ENCODE assay signal across 15 cellular contexts in genomic region chr11:94932503-94932902, GRCh38. TPM values are rescaled to one million over a fixed set of nuclear protein-coding genes. Genes with fewer than 3 reads are reported as not detected.
DNase-seq lines count a peak whose midpoint lies in the region; ATAC-seq and TF ChIP-seq lines count a peak whose summit lies in the region.
"Had no signal": no experiment of that assay in that cellular context is flagged by ENCODE, and none has a peak within 500 bp of the region (broad histone marks: within the 10 kb centered on the region; RNA-seq: fewer than 3 reads in every experiment).

No MANE protein-coding gene starts in this region.

- H3K27ac Mint-ChIP-seq in endothelial cell (ENCODE audit: unreplicated experiment), result peak overlapping the region; percentile 73
- H3K27ac Mint-ChIP-seq in effector memory CD8-positive, alpha-beta T cell, result no peak overlapping the region

- no peak overlapping the region for H3K4me3 Mint-ChIP-seq in endothelial cell (ENCODE audit: unreplicated experiment)
- no peak overlapping the region for H3K4me3 Mint-ChIP-seq in effector memory CD8-positive, alpha-beta T cell

- no peaks in the 10 kb centered on the region for H4K20me1 ChIP-seq in GM23248 (ENCODE audit: insufficient read depth)

- intact Hi-C loops in lower lobe of right lung (cut with DNase I) (no loop called here), upper lobe of right lung (cut with DNase I) (no loop called here), body of pancreas (cut with DNase I) (no loop called here)

- TF ChIP-seq CTCF in endothelial cell (IDR thresholded peaks at IDR 0.05; ENCODE audit: unreplicated experiment), result no peak
- no peak for TF ChIP-seq CTCF in lower lobe of right lung (IDR thresholded peaks at IDR 0.05)
- TF ChIP-seq CTCF in upper lobe of right lung (IDR thresholded peaks at IDR 0.05), result no peak
- TF ChIP-seq CTCF in body of pancreas (IDR thresholded peaks at IDR 0.05), result no peak

- peaks cover 3% of the 10 kb centered on the region for H3K36me3 Mint-ChIP-seq in endothelial cell (ENCODE audit: low read depth, unreplicated experiment)
- no peaks in the 10 kb centered on the region for H3K36me3 Mint-ChIP-seq in effector memory CD8-positive, alpha-beta T cell (ENCODE audit: insufficient read depth)

- peaks cover 7% of the 10 kb centered on the region for H3K27me3 Mint-ChIP-seq in endothelial cell (ENCODE audit: unreplicated experiment)
- H3K27me3 Mint-ChIP-seq in effector memory CD8-positive, alpha-beta T cell, result peaks cover 29% of the 10 kb centered on the region in 2 donors

- peak overlapping the region; percentile 63 for H3K9ac ChIP-seq in GM23248

- 73% methylated on average over 5 of the region's 5 CpGs for WGBS in GM23248 (ENCODE audit: low coverage in 1 of 2, low lambda C conversion rate in 2 of 2, missing lambda C conversion rate in 2 of 2), 2 experiments
- WGBS in body of pancreas, 2 donors, result 95 to 97% methylated on average over 5 of the region's 5 CpGs

- H3K4me1 ChIP-seq in GM23248 (ENCODE audit: insufficient read depth) (peaks cover 44% of the 10 kb centered on the region), lower lobe of right lung (peaks cover 31% of the 10 kb centered on the region), upper lobe of right lung (peaks cover 34% of the 10 kb centered on the region), body of pancreas (no peaks in the 10 kb centered on the region)

- no peaks in the 10 kb centered on the region for H3K36me3 ChIP-seq in GM23248 (ENCODE audit: low read depth)
- H3K36me3 ChIP-seq in lower lobe of right lung, result no peaks in the 10 kb centered on the region
- H3K36me3 ChIP-seq in upper lobe of right lung, result no peaks in the 10 kb centered on the region
- H3K36me3 ChIP-seq in body of pancreas (replicated peaks in 1 of 2; ENCODE audit: insufficient read depth in 1 of 2, low read depth in 2 of 2), result no peaks in the 10 kb centered on the region

- H3K9me2 ChIP-seq in GM23248 (ENCODE audit: insufficient read depth), result no peaks in the 10 kb centered on the region

- TF ChIP-seq POLR2A in body of pancreas (IDR thresholded peaks at IDR 0.05), result no peak

- H3K27ac ChIP-seq in GM23248 (peak overlapping the region; percentile 91), lower lobe of right lung (peak overlapping the region; percentile 38), upper lobe of right lung (peak overlapping the region; percentile 47), body of pancreas (no peak overlapping the region)
- H3K27ac ChIP-seq: C4-2B, PC-9 had no signal

- peaks cover 26% of the 10 kb centered on the region for H3F3A ChIP-seq in GM23248 (ENCODE audit: insufficient read depth)

- DNase-seq in GM23248 (peak; percentile 19), endothelial cell (ENCODE audit: low spot score) (no peak), lower lobe of right lung (no peak), upper lobe of right lung (no peak), body of pancreas (no peak)
- no peak for DNase-seq in effector memory CD8-positive, alpha-beta T cell
- DNase-seq: NCI-H1048, NCI-H1436 treated with DMSO at 0.1 percent for 48 hours, NCI-H2081, NCI-H510A, NCI-H774 had no signal

- H3K9me3 ChIP-seq in GM23248 (ENCODE audit: low read depth) (no peaks in the 10 kb centered on the region), lower lobe of right lung (no peaks in the 10 kb centered on the region), upper lobe of right lung (no peaks in the 10 kb centered on the region), body of pancreas (no peaks in the 10 kb centered on the region)

- in situ Hi-C loops in GM23248 (cut with MboI), result no loop called here

- peaks cover 76% of the 10 kb centered on the region for H3K4me1 Mint-ChIP-seq in endothelial cell (ENCODE audit: unreplicated experiment)
- peaks cover 0 to 2% of the 10 kb centered on the region in 2 donors for H3K4me1 Mint-ChIP-seq in effector memory CD8-positive, alpha-beta T cell (ENCODE audit: low read depth in 2 of 2)

- H2AFZ ChIP-seq in GM23248, result no peak overlapping the region
- H2AFZ ChIP-seq: PC-9 had no signal

- no peak overlapping the region for H3K4me3 ChIP-seq in GM23248
- H3K4me3 ChIP-seq in lower lobe of right lung, result no peak overlapping the region
- H3K4me3 ChIP-seq in upper lobe of right lung, result no peak overlapping the region
- no peak overlapping the region for H3K4me3 ChIP-seq in body of pancreas
- H3K4me3 ChIP-seq: PC-9 had no signal

- H3K9me3 Mint-ChIP-seq in endothelial cell (ENCODE audit: unreplicated experiment), result no peaks in the 10 kb centered on the region
- no peaks in the 10 kb centered on the region for H3K9me3 Mint-ChIP-seq in effector memory CD8-positive, alpha-beta T cell

- no peak for ATAC-seq in lower lobe of right lung
- ATAC-seq in upper lobe of right lung, result no peak
- ATAC-seq in effector memory CD8-positive, alpha-beta T cell (replicated peaks), result no peak
- ATAC-seq in HG03521 (IDR thresholded peaks at IDR 0.05; ENCODE audit: unreplicated experiment), result no peak
- ATAC-seq in GM21423 (IDR thresholded peaks at IDR 0.05; ENCODE audit: unreplicated experiment), result no peak
- no peak for ATAC-seq in body of pancreas

- peak overlapping the region; percentile 57 for H3K4me2 ChIP-seq in GM23248 (ENCODE audit: unreplicated experiment)
- H3K4me2 ChIP-seq: PC-9 had no signal

- no peaks in the 10 kb centered on the region for H3K27me3 ChIP-seq in GM23248 (replicated peaks; ENCODE audit: insufficient read depth)
- H3K27me3 ChIP-seq in lower lobe of right lung (ENCODE audit: low read depth), result no peaks in the 10 kb centered on the region
- no peaks in the 10 kb centered on the region for H3K27me3 ChIP-seq in upper lobe of right lung
- H3K27me3 ChIP-seq in body of pancreas, result no peaks in the 10 kb centered on the region

- H3K79me2 ChIP-seq in GM23248 (ENCODE audit: insufficient read depth), result no peaks in the 10 kb centered on the region

RNA-seq across cellular contexts. Expression of gene CWC15, which starts 40.9 kb away (rescaled TPM):
- 26.7 and 30.4 TPM in 2 replicates for total RNA-seq in GM23248 (2014; rRNA removed; shearing (Covaris generic))
- polyA plus RNA-seq in GM23248 (2016; fragmentation: Nextera tagmentation; extraction: Ambion mirVana), result 70.3 and 76.6 TPM in 2 replicates
- total RNA-seq in endothelial cell (ENCODE audit: unreplicated experiment) (84.1 TPM), lower lobe of right lung (57.9 TPM), upper lobe of right lung (53.9 TPM), body of pancreas (10 to 100 TPM; 19.2 to 38.6 TPM)

RNA-seq across cellular contexts. Expression of gene KDM4D, which starts 41.0 kb away (rescaled TPM):
- total RNA-seq in GM23248 (2014; rRNA removed; shearing (Covaris generic)), result 0.43 and 1.4 TPM in 2 replicates
- 0.45 and 0.71 TPM in 2 replicates for polyA plus RNA-seq in GM23248 (2016; fragmentation: Nextera tagmentation; extraction: Ambion mirVana)
- 1.8 TPM for total RNA-seq in endothelial cell (ENCODE audit: unreplicated experiment)
- 0.68 TPM for total RNA-seq in lower lobe of right lung
- total RNA-seq in upper lobe of right lung, result 0.52 TPM
- under 1 TPM in 1 of 2 donors, not detected in 1; 0.78 TPM for total RNA-seq in body of pancreas

Comparison
In these comparisons a context has a peak if more than half of its experiments do, and no peak if none do; other contexts are left out.
1. H3K27ac ChIP-seq: peak in GM23248 (single experiment), lower lobe of right lung (single experiment) and upper lobe of right lung (single experiment); none in body of pancreas (0 of 4).